35 cellular contexts compared by ENCODE assay signal in genomic region chr21:31902438-31902837, GRCh38. TPM values are rescaled to one million over a fixed set of nuclear protein-coding genes. Genes with fewer than 3 reads are reported as not detected.
"Had no signal": no experiment of that assay in that cellular context is flagged by ENCODE, and none has a peak within 500 bp of the region (broad histone marks: within the 10 kb centered on the region; RNA-seq: fewer than 3 reads in every experiment).

No MANE protein-coding gene starts in this region.

- ATAC-seq: activated CD8-positive, alpha-beta memory T cell treated with anti-CD3 and anti-CD28 coated beads, Interleukin-2, amount 10 ng/mL, durations not matched to agents 7 days and 5 days; activated naive CD8-positive, alpha-beta T cell treated with anti-CD3 and anti-CD28 coated beads, Interleukin-2, amount 50 U/mL, for 24 hours; PC-3 had no signal

- H3K4me3 ChIP-seq: cardiac muscle cell, Peyer's patch had no signal

- H3K9me3 ChIP-seq: Peyer's patch had no signal

- H3K36me3 ChIP-seq: brain microvascular endothelial cell, cardiac muscle cell, Peyer's patch had no signal

- H3K27me3 ChIP-seq: brain microvascular endothelial cell, cardiac muscle cell, Peyer's patch had no signal

- DNase-seq: activated CD4-positive, alpha-beta memory T cell treated with anti-CD3 and anti-CD28 coated beads, Interleukin-2, amount 10 ng/mL, durations not matched to agents 7 days and 5 days; activated CD4-positive, alpha-beta T cell treated with anti-CD3 and anti-CD28 coated beads for 1 hour; activated CD4-positive, alpha-beta T cell treated with anti-CD3 and anti-CD28 coated beads for 48 hours; activated CD4-positive, CD25-positive, alpha-beta regulatory T cell; activated CD8-positive, alpha-beta memory T cell treated with anti-CD3 and anti-CD28 coated beads, Interleukin-2, amount 10 ng/mL, durations not matched to agents 7 days and 5 days; activated CD8-positive, alpha-beta memory T cell treated with anti-CD3 and anti-CD28 coated beads, Interleukin-2, amount 50 U/mL, for 48 hours; activated effector memory CD4-positive, alpha-beta T cell treated with Interleukin-2 at 50 U/mL for 16 hours; activated naive CD4-positive, alpha-beta T cell treated with anti-CD3 and anti-CD28 coated beads, Interleukin-2, amount 10 ng/mL, durations not matched to agents 7 days and 5 days; activated naive CD8-positive, alpha-beta T cell treated with anti-CD3 and anti-CD28 coated beads, Interleukin-2, amount 50 U/mL, for 24 hours; activated T-cell treated with anti-CD3 and anti-CD28 coated beads, Interleukin-2, amount 50 U/mL, for 48 hours; anterior cingulate cortex; brain microvascular endothelial cell; Karpas-422; KBM-7; NCI-H1105; NCI-H1436 treated with DMSO at 0.1 percent for 48 hours; NCI-H187 treated with DMSO at 0.1 percent for 48 hours; NCI-H2081; NCI-H2171 treated with DMSO at 0.1 percent for 48 hours; NCI-H2227 treated with DMSO at 0.1 percent for 48 hours; NCI-H446; NCI-H510A treated with DMSO at 0.1 percent for 48 hours; NCI-H526 treated with DMSO at 0.1 percent for 48 hours; NK-92 treated with Interleukin-12 subunit alpha and Interleukin-12 subunit beta, amount 100 ng/mL, for 24 hours; PC-3; Peyer's patch; RPMI8226; SIG-M5; SW 1271; T1000; WERI-Rb-1 had no signal

- H3K27ac ChIP-seq: brain microvascular endothelial cell, cardiac muscle cell, Peyer's patch, WERI-Rb-1 had no signal

RNA-seq across cellular contexts. Expression of gene HUNK, which starts 29.6 kb away (rescaled TPM):
- total RNA-seq: MCF 10A; PC-3; T-helper 1 cell treated with Interleukin-12 subunit alpha and Interleukin-12 subunit beta and Interleukin-4 antibody, amounts not matched to agents 30 ng/mL and 1 ng/mL, for 36 hours; T-helper 2 cell treated with Interferon-gamma antibody and Interleukin-4, amounts not matched to agents 100 ng/mL and 5 ng/mL, for 36 hours had no signal
